In the genomic region with DNA sequence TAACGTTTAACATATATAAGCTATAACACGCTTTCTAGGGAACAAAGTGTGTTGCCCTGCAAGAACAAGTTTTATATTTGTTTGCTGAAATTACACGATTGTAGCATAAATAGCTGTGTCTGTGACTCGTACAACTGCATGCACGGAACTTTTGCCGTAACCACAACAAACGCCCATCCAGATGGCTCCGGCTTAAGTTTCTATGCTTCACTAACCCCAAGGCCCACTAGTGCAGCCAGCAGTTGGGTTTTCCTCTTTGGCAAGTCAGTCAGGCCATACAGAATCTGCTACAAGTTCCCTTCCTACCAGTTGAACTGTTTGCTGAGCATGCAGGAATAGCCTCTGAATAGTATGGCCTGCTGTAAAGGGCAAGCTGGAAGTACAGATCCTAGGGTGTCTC, we compare ENCODE assay signal across 8 cellular contexts. TPM values are rescaled to one million over a fixed set of nuclear protein-coding genes. Genes with fewer than 3 reads are reported as not detected.
DNase-seq lines count a peak whose midpoint lies in the region; ATAC-seq lines count a peak whose summit lies in the region.
"Had no signal": no experiment of that assay in that cellular context is flagged by ENCODE, and none has a peak within 500 bp of the region (broad histone marks: within the 10 kb centered on the region; RNA-seq: fewer than 3 reads in every experiment).

No MANE protein-coding gene starts in this region.

- H3K27me3 ChIP-seq in HUES64 (ENCODE audit: insufficient read depth, low read length), result no peaks in the 10 kb centered on the region

- intact Hi-C loops in head of caudate nucleus (cut with DNase I), result no loop called here

- 92% methylated on average over 8 of the region's 8 CpGs for WGBS in HUES64

- H3K9ac ChIP-seq in HUES64 (ENCODE audit: low read depth, low read length), result peak overlapping the region; percentile 58; the same call in 1 of the 2 replicates

- H3K4me3 ChIP-seq in HUES64 (ENCODE audit: low read length), result no peak overlapping the region

- ATAC-seq in GM21367 (IDR thresholded peaks at IDR 0.05; ENCODE audit: unreplicated experiment) (peak; percentile 43), HG03469 (IDR thresholded peaks at IDR 0.05; ENCODE audit: unreplicated experiment) (no peak)
- peak; percentile 44 to 63 for ATAC-seq in stimulated activated naive B cell treated with anti-CD40 and anti-IgM and Interleukin-4, amounts not matched to agents 10 μg/mL and 1 μg/mL and 100 μg/mL, for 72 hours (replicated peaks)
- no peak for ATAC-seq in activated CD8-positive, alpha-beta memory T cell treated with anti-CD3 and anti-CD28 coated beads, Interleukin-2, amount 10 ng/mL, durations not matched to agents 7 days and 5 days
- ATAC-seq: T-helper 17 cell had no signal

- H3K4me1 Mint-ChIP-seq in stimulated activated naive B cell treated with anti-CD40 and anti-IgM and Interleukin-4, amounts not matched to agents 10 μg/mL and 1 μg/mL and 100 μg/mL, for 72 hours, result peaks cover 5 to 11% of the 10 kb centered on the region in 2 donors
- no peaks in the 10 kb centered on the region for H3K4me1 Mint-ChIP-seq in activated CD8-positive, alpha-beta memory T cell treated with anti-CD3 and anti-CD28 coated beads, Interleukin-2, amount 10 ng/mL, durations not matched to agents 7 days and 5 days

- CTCF ChIA-PET in activated CD8-positive, alpha-beta memory T cell treated with anti-CD3 and anti-CD28 coated beads, Interleukin-2, amount 10 ng/mL, durations not matched to agents 7 days and 5 days (lab: Charles Lee), result interaction anchor here (0.6 kb wide), 1 partner anchor 47 kb away, joined by 3 read pairs; no protein-coding TSS in a partner anchor

- peaks cover 42% of the 10 kb centered on the region for H3K4me1 ChIP-seq in HUES64 (ENCODE audit: insufficient read depth, low read length)

- H3K4me3 Mint-ChIP-seq in stimulated activated naive B cell treated with anti-CD40 and anti-IgM and Interleukin-4, amounts not matched to agents 10 μg/mL and 1 μg/mL and 100 μg/mL, for 72 hours, result no peak overlapping the region
- no peak overlapping the region for H3K4me3 Mint-ChIP-seq in activated CD8-positive, alpha-beta memory T cell treated with anti-CD3 and anti-CD28 coated beads, Interleukin-2, amount 10 ng/mL, durations not matched to agents 7 days and 5 days
- H3K4me3 Mint-ChIP-seq: T-helper 17 cell had no signal

- no peaks in the 10 kb centered on the region for H3K9me3 Mint-ChIP-seq in stimulated activated naive B cell treated with anti-CD40 and anti-IgM and Interleukin-4, amounts not matched to agents 10 μg/mL and 1 μg/mL and 100 μg/mL, for 72 hours
- H3K9me3 Mint-ChIP-seq in activated CD8-positive, alpha-beta memory T cell treated with anti-CD3 and anti-CD28 coated beads, Interleukin-2, amount 10 ng/mL, durations not matched to agents 7 days and 5 days (ENCODE audit: low read depth), result no peaks in the 10 kb centered on the region

- H3K27ac Mint-ChIP-seq in stimulated activated naive B cell treated with anti-CD40 and anti-IgM and Interleukin-4, amounts not matched to agents 10 μg/mL and 1 μg/mL and 100 μg/mL, for 72 hours, result peak overlapping the region; percentile 14
- H3K27ac Mint-ChIP-seq in activated CD8-positive, alpha-beta memory T cell treated with anti-CD3 and anti-CD28 coated beads, Interleukin-2, amount 10 ng/mL, durations not matched to agents 7 days and 5 days, result no peak overlapping the region
- H3K27ac Mint-ChIP-seq: T-helper 17 cell had no signal

- no peaks in the 10 kb centered on the region for H3K36me3 Mint-ChIP-seq in stimulated activated naive B cell treated with anti-CD40 and anti-IgM and Interleukin-4, amounts not matched to agents 10 μg/mL and 1 μg/mL and 100 μg/mL, for 72 hours
- no peaks in the 10 kb centered on the region for H3K36me3 Mint-ChIP-seq in activated CD8-positive, alpha-beta memory T cell treated with anti-CD3 and anti-CD28 coated beads, Interleukin-2, amount 10 ng/mL, durations not matched to agents 7 days and 5 days

- H3K36me3 ChIP-seq in HUES64 (ENCODE audit: insufficient read depth, low read length), result peaks cover 39% of the 10 kb centered on the region

- DNase-seq in ecto neural progenitor cell (ENCODE audit: low spot score) (peak; percentile 67), head of caudate nucleus (no peak)
- no peak for DNase-seq in stimulated activated naive B cell treated with anti-CD40 and anti-IgM and Interleukin-4, amounts not matched to agents 10 μg/mL and 1 μg/mL and 100 μg/mL, for 72 hours
- DNase-seq in activated CD8-positive, alpha-beta memory T cell treated with anti-CD3 and anti-CD28 coated beads, Interleukin-2, amount 10 ng/mL, durations not matched to agents 7 days and 5 days, result no peak
- DNase-seq: T-helper 17 cell had no signal

- no peaks in the 10 kb centered on the region for H3K9me3 ChIP-seq in HUES64 (ENCODE audit: insufficient read depth, low read depth, low read length)

- H3K27ac ChIP-seq in HUES64 (ENCODE audit: low read depth, low read length), result peak overlapping the region; percentile 58; the same call in 1 of the 2 replicates

- H3K27me3 Mint-ChIP-seq in stimulated activated naive B cell treated with anti-CD40 and anti-IgM and Interleukin-4, amounts not matched to agents 10 μg/mL and 1 μg/mL and 100 μg/mL, for 72 hours, result peaks cover 0 to 10% of the 10 kb centered on the region in 2 donors
- H3K27me3 Mint-ChIP-seq in activated CD8-positive, alpha-beta memory T cell treated with anti-CD3 and anti-CD28 coated beads, Interleukin-2, amount 10 ng/mL, durations not matched to agents 7 days and 5 days, result peaks cover 14% of the 10 kb centered on the region

RNA-seq across cellular contexts. Expression of a gene that starts 12.1 kb away (rescaled TPM):
- 231 TPM for polyA plus RNA-seq in HUES64 (2013, experiment 1 of 2)
- 258 TPM for polyA plus RNA-seq in HUES64 (2013, experiment 2 of 2)
- 1 to 10 TPM in 1 of 2 experiments, not detected in 1; 1.2 TPM for total RNA-seq in activated CD8-positive, alpha-beta memory T cell treated with anti-CD3 and anti-CD28 coated beads, Interleukin-2, amount 10 ng/mL, durations not matched to agents 7 days and 5 days
- total RNA-seq: T-helper 17 cell had no signal

Comparison
In these comparisons a context has a peak if more than half of its experiments do, and no peak if none do; other contexts are left out.
1. ATAC-seq: peak in GM21367 (single experiment) and stimulated activated naive B cell treated with anti-CD40 and anti-IgM and Interleukin-4, amounts not matched to agents 10 μg/mL and 1 μg/mL and 100 μg/mL, for 72 hours (2 of 2); none in activated CD8-positive, alpha-beta memory T cell treated with anti-CD3 and anti-CD28 coated beads, Interleukin-2, amount 10 ng/mL, durations not matched to agents 7 days and 5 days (single experiment) and HG03469 (single experiment).